ENCODE assay signal across 16 cellular contexts in the genomic region with DNA sequence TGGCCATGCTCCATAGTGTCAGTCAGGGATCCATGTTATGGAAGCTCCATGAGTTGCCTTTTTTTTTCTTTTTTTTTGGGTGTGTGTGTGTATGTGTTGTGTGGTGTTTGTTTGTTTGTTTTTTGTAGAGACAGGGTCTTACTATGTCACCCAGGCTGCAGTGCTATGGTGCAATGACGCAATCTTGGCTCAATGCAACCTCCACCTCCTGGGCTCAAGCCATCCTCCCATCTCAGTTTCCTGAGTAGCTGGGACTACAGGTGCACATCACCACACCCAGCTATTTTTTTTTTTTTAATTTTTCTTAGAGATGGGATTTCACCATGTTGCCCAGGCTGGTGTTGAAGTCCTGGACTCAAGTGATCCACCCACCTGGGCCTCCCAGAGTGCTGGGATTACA. TPM values are rescaled to one million over a fixed set of nuclear protein-coding genes. Genes with fewer than 3 reads are reported as not detected.
DNase-seq lines count a peak whose midpoint lies in the region; ATAC-seq, FAIRE-seq and TF ChIP-seq lines count a peak whose summit lies in the region.
"Had no signal": no experiment of that assay in that cellular context is flagged by ENCODE, and none has a peak within 500 bp of the region (broad histone marks: within the 10 kb centered on the region; RNA-seq: fewer than 3 reads in every experiment).

No MANE protein-coding gene starts in this region.

- peaks cover 48% of the 10 kb centered on the region for H3K36me3 Mint-ChIP-seq in activated T-helper 17 cell treated with anti-CD3 and anti-CD28 coated beads, Interleukin-2, amount 50 U/mL, for 72 hours (ENCODE audit: low read depth)

- intact Hi-C loops in heart right ventricle (cut with DNase I), result loop anchor here in 3 of 10 donors (10.0 kb wide), 2 partner anchors 64 to 116 kb away; partner anchors contain the start of genes OR52N2 (in 2 of the 3) and TRIM34 (in 1 of the 3)
- intact Hi-C loops in cardiac septum (cut with DNase I), result loop anchor here (10.0 kb wide), 1 partner anchor 64 kb away; the partner anchor contains the start of gene TRIM34
- intact Hi-C loops in left colon (cut with DNase I, micrococcal nuclease), result loop anchor here in 1 of 2 donors (10.0 kb wide), 1 partner anchor 94 kb away; the partner anchor contains the start of gene TRIM6

- H3K9me3 Mint-ChIP-seq in activated T-helper 17 cell treated with anti-CD3 and anti-CD28 coated beads, Interleukin-2, amount 50 U/mL, for 72 hours, result no peaks in the 10 kb centered on the region

- H3K9me3 ChIP-seq in heart right ventricle (no peaks in the 10 kb centered on the region), muscle layer of duodenum (ENCODE audit: control insufficient read depth in 1 of 2, low read length in 2 of 2) (no peaks in the 10 kb centered on the region)
- H3K9me3 ChIP-seq: SJCRH30 had no signal

- H3K27me3 ChIP-seq in heart right ventricle, result no peaks in the 10 kb centered on the region
- no peaks in the 10 kb centered on the region for H3K27me3 ChIP-seq in muscle layer of duodenum (ENCODE audit: low read depth, low read length)
- H3K27me3 ChIP-seq: SJCRH30 had no signal

- ATAC-seq in heart right ventricle (no peak), left colon (no peak)
- no peak for ATAC-seq in activated T-helper 17 cell treated with anti-CD3 and anti-CD28 coated beads, Interleukin-2, amount 50 U/mL, for 72 hours (replicated peaks)

- no peak for TF ChIP-seq CTCF in heart right ventricle (IDR thresholded peaks at IDR 0.05)

- H3K4me3 ChIP-seq in heart right ventricle (no peak overlapping the region), muscle layer of duodenum (ENCODE audit: low read depth in 1 of 2, low read length in 2 of 2) (no peak overlapping the region), urinary bladder (ENCODE audit: low read depth, low read length) (no peak overlapping the region)
- H3K4me3 ChIP-seq: SJCRH30 had no signal

- no peak overlapping the region for H3K27ac Mint-ChIP-seq in activated T-helper 17 cell treated with anti-CD3 and anti-CD28 coated beads, Interleukin-2, amount 50 U/mL, for 72 hours
- H3K27ac Mint-ChIP-seq: progenitor cell of endocrine pancreas had no signal

- FAIRE-seq in GM19239 (lab: Jason Lieb, UNC), result no peak
- FAIRE-seq: urothelium cell line had no signal

- 100% methylated on average over 1 of the region's 1 CpG for WGBS in heart right ventricle, 2 donors
- WGBS in urinary bladder, result 94% methylated on average over 1 of the region's 1 CpG

- no peaks in the 10 kb centered on the region for H3K27me3 Mint-ChIP-seq in activated T-helper 17 cell treated with anti-CD3 and anti-CD28 coated beads, Interleukin-2, amount 50 U/mL, for 72 hours
- H3K27me3 Mint-ChIP-seq: progenitor cell of endocrine pancreas had no signal

- peaks cover 22% of the 10 kb centered on the region for H3K4me1 Mint-ChIP-seq in activated T-helper 17 cell treated with anti-CD3 and anti-CD28 coated beads, Interleukin-2, amount 50 U/mL, for 72 hours

- H3K4me3 Mint-ChIP-seq in activated T-helper 17 cell treated with anti-CD3 and anti-CD28 coated beads, Interleukin-2, amount 50 U/mL, for 72 hours, result peak overlapping the region; percentile 91

- no peak for DNase-seq in heart right ventricle
- no peak for DNase-seq in cardiac septum (ENCODE audit: low spot score)
- DNase-seq in left colon, result no peak
- no peak for DNase-seq in GM19239 (ENCODE audit: insufficient read length, low spot score)
- DNase-seq in NCI-H526 (lab: John Stamatoyannopoulos, UW), result no peak
- DNase-seq: aorta, GF-D8, NCI-H1092 treated with DMSO at 0.1 percent for 48 hours, NCI-H774, SJCRH30 had no signal

- H3K4me1 ChIP-seq in heart right ventricle, result peaks cover 3 to 58% (median 24%) of the 10 kb centered on the region in 9 donors
- H3K4me1 ChIP-seq in muscle layer of duodenum (ENCODE audit: control insufficient read depth in 1 of 2, insufficient read depth in 2 of 2, low read length in 2 of 2), result peaks cover 0 to 12% of the 10 kb centered on the region in 2 donors
- no peaks in the 10 kb centered on the region for H3K4me1 ChIP-seq in urinary bladder (ENCODE audit: insufficient read depth)
- H3K4me1 ChIP-seq: SJCRH30 had no signal

- H3K36me3 ChIP-seq in heart right ventricle, result peaks cover 0 to 4% (median 0%) of the 10 kb centered on the region in 9 donors
- no peaks in the 10 kb centered on the region for H3K36me3 ChIP-seq in muscle layer of duodenum (ENCODE audit: control insufficient read depth in 1 of 2, insufficient read depth in 2 of 2, low read length in 2 of 2)
- no peaks in the 10 kb centered on the region for H3K36me3 ChIP-seq in urinary bladder (ENCODE audit: insufficient read depth)
- H3K36me3 ChIP-seq: SJCRH30 had no signal

- H3K27ac ChIP-seq in heart right ventricle (peak overlapping the region in 8 of 10 donors; percentile 77 to 95 (median 90)), muscle layer of duodenum (ENCODE audit: low read length) (peak overlapping the region; percentile 98), urinary bladder (ENCODE audit: low read depth) (peak overlapping the region; percentile 23)
- H3K27ac ChIP-seq: SJCRH30 had no signal

RNA-seq across cellular contexts. Expression of gene TRIM22, which starts 1.1 kb away (rescaled TPM):
- 10 to 100 TPM; 11.7 to 52.6 (median 17.6) TPM for total RNA-seq in heart right ventricle
- 10 to 100 TPM in 1 of 2 donors, 1 to 10 TPM in 1; 8.1 to 27.1 TPM for polyA plus RNA-seq in heart right ventricle
- 16.1 TPM for total RNA-seq in cardiac septum
- total RNA-seq in activated T-helper 17 cell treated with anti-CD3 and anti-CD28 coated beads, Interleukin-2, amount 50 U/mL, for 72 hours, result 100 to 1,000 TPM in 1 of 2 donors, 10 to 100 TPM in 1; 91.0 to 159 TPM
- 49.1 TPM for total RNA-seq in urinary bladder
- polyA plus RNA-seq in urinary bladder, result 33.3 TPM
- total RNA-seq in left colon, result 10 to 100 TPM; 21.0 to 25.2 TPM

RNA-seq across cellular contexts. Expression of gene TRIM5, which starts 3.6 kb away (rescaled TPM):
- total RNA-seq in heart right ventricle, result 10 to 100 TPM in 2 of 10 donors, 1 to 10 TPM in 8; 3.1 to 12.6 (median 7.8) TPM
- polyA plus RNA-seq in heart right ventricle, result 1 to 10 TPM; 6.4 to 6.5 TPM
- 6.4 TPM for total RNA-seq in cardiac septum
- total RNA-seq in activated T-helper 17 cell treated with anti-CD3 and anti-CD28 coated beads, Interleukin-2, amount 50 U/mL, for 72 hours, result 10 to 100 TPM; 11.4 to 18.8 TPM
- total RNA-seq in urinary bladder, result 39.6 TPM
- 11.1 TPM for polyA plus RNA-seq in urinary bladder
- 10 to 100 TPM; 17.6 TPM for total RNA-seq in left colon

RNA-seq across cellular contexts. Expression of gene OR56B1, which starts 47.8 kb away (rescaled TPM):
- total RNA-seq in heart right ventricle (not detected), cardiac septum (not detected), urinary bladder (0.11 TPM), left colon (not detected)
- polyA plus RNA-seq in heart right ventricle (not detected), urinary bladder (not detected)
- under 1 TPM in 1 of 2 donors, not detected in 1; 0.29 TPM for total RNA-seq in activated T-helper 17 cell treated with anti-CD3 and anti-CD28 coated beads, Interleukin-2, amount 50 U/mL, for 72 hours
- total RNA-seq: progenitor cell of endocrine pancreas, SJCRH30 had no signal
- polyA plus RNA-seq: aorta, BJ had no signal

Comparison
In these comparisons a context has a peak if more than half of its experiments do, and no peak if none do; other contexts are left out.
1. H3K27ac ChIP-seq: peak in every context shown above with its lines; median percentile 98 in muscle layer of duodenum; 90 in heart right ventricle; 23 in urinary bladder.